3 cellular contexts compared by ENCODE assay signal in the genomic region with DNA sequence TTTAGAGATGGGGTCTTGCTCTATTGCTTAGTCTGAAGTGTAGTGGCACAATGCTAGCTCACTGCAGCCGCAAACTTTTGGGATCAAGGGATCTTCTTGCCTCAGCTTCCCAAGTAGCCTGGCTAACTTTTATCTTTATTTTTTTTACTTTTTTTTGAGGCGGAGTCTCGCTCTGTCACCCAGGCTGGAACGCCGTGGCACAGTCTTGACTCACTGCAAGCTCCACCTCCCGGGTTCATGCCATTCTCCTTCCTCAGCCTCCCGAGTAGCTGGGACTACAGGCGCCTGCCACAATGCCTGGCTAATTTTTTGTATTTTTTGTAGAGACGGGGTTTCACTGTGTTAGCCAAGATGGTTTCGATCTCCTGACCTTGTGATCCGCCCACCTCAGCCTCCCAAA. TPM values are rescaled to one million over a fixed set of nuclear protein-coding genes. Genes with fewer than 3 reads are reported as not detected.
"Had no signal": no experiment of that assay in that cellular context is flagged by ENCODE, and none has a peak within 500 bp of the region (broad histone marks: within the 10 kb centered on the region; RNA-seq: fewer than 3 reads in every experiment).

No MANE protein-coding gene starts in this region.

RNA-seq across cellular contexts. Expression of a gene that starts 47.4 kb away (rescaled TPM):
- total RNA-seq: M059J, Right ventricle myocardium superior, SJSA1 had no signal
